Comparison of ENCODE assay signal across 1 cellular context in the genomic region with DNA sequence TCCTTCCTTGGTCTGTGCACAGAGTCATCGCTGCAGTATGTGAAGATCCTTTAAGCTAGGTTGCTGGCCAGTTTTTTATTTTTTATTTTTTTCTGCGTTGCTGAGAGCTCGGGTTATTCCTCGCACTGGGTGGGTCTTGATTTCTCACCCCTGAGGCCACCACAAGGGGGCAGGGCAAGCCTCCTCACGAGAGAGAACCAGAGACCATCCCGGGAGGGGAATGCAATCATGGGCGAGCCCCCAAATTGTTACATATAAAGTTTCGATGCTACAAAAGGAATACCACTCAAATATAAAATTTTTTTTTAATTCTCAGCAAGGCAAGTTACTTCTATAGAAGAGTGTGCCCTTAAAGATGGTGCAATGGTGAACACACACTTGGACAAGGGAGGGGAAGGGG.
A peak's percentile ranks its signal among the peaks of the same experiment; 100 is the strongest.
TF ChIP-seq lines count a peak whose summit lies in the region.

No MANE protein-coding gene starts in this region.

TF ChIP-seq in K562, 482 proteins besides CTCF, POLR2A, EP300 and RAD21:
- TF ChIP-seq, protein P1, sequence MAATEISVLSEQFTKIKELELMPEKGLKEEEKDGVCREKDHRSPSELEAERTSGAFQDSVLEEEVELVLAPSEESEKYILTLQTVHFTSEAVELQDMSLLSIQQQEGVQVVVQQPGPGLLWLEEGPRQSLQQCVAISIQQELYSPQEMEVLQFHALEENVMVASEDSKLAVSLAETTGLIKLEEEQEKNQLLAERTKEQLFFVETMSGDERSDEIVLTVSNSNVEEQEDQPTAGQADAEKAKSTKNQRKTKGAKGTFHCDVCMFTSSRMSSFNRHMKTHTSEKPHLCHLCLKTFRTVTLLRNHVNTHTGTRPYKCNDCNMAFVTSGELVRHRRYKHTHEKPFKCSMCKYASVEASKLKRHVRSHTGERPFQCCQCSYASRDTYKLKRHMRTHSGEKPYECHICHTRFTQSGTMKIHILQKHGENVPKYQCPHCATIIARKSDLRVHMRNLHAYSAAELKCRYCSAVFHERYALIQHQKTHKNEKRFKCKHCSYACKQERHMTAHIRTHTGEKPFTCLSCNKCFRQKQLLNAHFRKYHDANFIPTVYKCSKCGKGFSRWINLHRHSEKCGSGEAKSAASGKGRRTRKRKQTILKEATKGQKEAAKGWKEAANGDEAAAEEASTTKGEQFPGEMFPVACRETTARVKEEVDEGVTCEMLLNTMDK (IDR thresholded peaks at IDR 0.05; ENCODE audit: borderline replicate concordance, insufficient read depth, low read depth, low read length, poor library complexity, severe bottlenecking) = peak; percentile 19
- TF ChIP-seq ZSCAN32 (CRISPR knock-in tag; IDR thresholded peaks at IDR 0.05) = no peak
- TF ChIP-seq ADNP (tag; IDR thresholded peaks at IDR 0.05) = no peak
- no peak for TF ChIP-seq ZNF778 (CRISPR knock-in tag; IDR thresholded peaks at IDR 0.05)
